16 cellular contexts compared by ENCODE assay signal in genomic region chr9:127092041-127092608, GRCh38. TPM values are rescaled to one million over a fixed set of nuclear protein-coding genes. Genes with fewer than 3 reads are reported as not detected.
DNase-seq lines count a peak whose midpoint lies in the region; ATAC-seq, FAIRE-seq and TF ChIP-seq lines count a peak whose summit lies in the region.
"Had no signal": no experiment of that assay in that cellular context is flagged by ENCODE, and none has a peak within 500 bp of the region (broad histone marks: within the 10 kb centered on the region; RNA-seq: fewer than 3 reads in every experiment).

No MANE protein-coding gene starts in this region.

- peak overlapping the region in 3 of 6 donors; percentile 37 to 59 (median 42) for H3K27ac Mint-ChIP-seq in immature natural killer cell
- H3K27ac Mint-ChIP-seq in stimulated activated effector memory CD8-positive, alpha-beta T cell treated with anti-CD3 and anti-CD28 coated beads, Interleukin-12 subunit alpha, Interleukin-12 subunit beta, amount 100 ng/mL, for 72 hours = no peak overlapping the region
- H3K27ac Mint-ChIP-seq: CD14-positive monocyte had no signal

- RAD21 ChIA-PET in GM12878 (lab: Charles Lee; ENCODE audit: unreplicated experiment) = no interaction called here

- no peak overlapping the region for H2AFZ ChIP-seq in GM12878 (ENCODE audit: control insufficient read depth, low read depth, low read length)

- peaks cover 4 to 7% (median 4%) of the 10 kb centered on the region in 3 donors for H3K27me3 Mint-ChIP-seq in immature natural killer cell (ENCODE audit: low read depth in 3 of 3)

- H3K36me3 Mint-ChIP-seq in immature natural killer cell = peaks cover 0 to 6% (median 5%) of the 10 kb centered on the region in 3 donors
- H3K36me3 Mint-ChIP-seq in stimulated activated effector memory CD8-positive, alpha-beta T cell treated with anti-CD3 and anti-CD28 coated beads, Interleukin-12 subunit alpha, Interleukin-12 subunit beta, amount 100 ng/mL, for 72 hours = no peaks in the 10 kb centered on the region
- H3K36me3 Mint-ChIP-seq: CD14-positive monocyte had no signal

- no peak overlapping the region for H3K4me3 ChIP-seq in GM12878
- H3K4me3 ChIP-seq in mucosa of descending colon = no peak overlapping the region
- H3K4me3 ChIP-seq: A549 had no signal

- TF ChIP-seq EP300 in GM12878 (IDR thresholded peaks at IDR 0.05; ENCODE audit: borderline replicate concordance in 1 of 2, control insufficient read depth in 1 of 2, low read depth in 2 of 2, low read length in 2 of 2) = no peak

- no peaks in the 10 kb centered on the region for H3K27me3 ChIP-seq in GM12878 (replicated peaks in 1 of 2; ENCODE audit: control insufficient read depth in 2 of 2, insufficient read depth in 2 of 2, low read length in 1 of 2)

- TF ChIP-seq RAD21 in GM12878 (IDR thresholded peaks at IDR 0.05; ENCODE audit: insufficient read depth, low read depth, low read length) = no peak

- no peak for FAIRE-seq in GM12878 (lab: Jason Lieb, UNC)
- FAIRE-seq: A549, GM18507, GM19239 had no signal

- no peaks in the 10 kb centered on the region for H3K36me3 ChIP-seq in GM12878 (ENCODE audit: control insufficient read depth in 2 of 2, insufficient read depth in 2 of 2, low read length in 1 of 2)
- no peaks in the 10 kb centered on the region for H3K36me3 ChIP-seq in mucosa of descending colon (ENCODE audit: low read depth)

- no peak for TF ChIP-seq POLR2A in GM12878 (IDR thresholded peaks at IDR 0.05; ENCODE audit: low read depth, low read length)

- 56% methylated on average over 11 of the region's 11 CpGs for WGBS in GM12878 (ENCODE audit: insufficient coverage, insufficient replicate concordance, low lambda C conversion rate, missing lambda C conversion rate)

- H3K79me2 ChIP-seq in GM12878 (ENCODE audit: control insufficient read depth, insufficient read depth, low read length) = no peaks in the 10 kb centered on the region

- H3K27ac ChIP-seq in GM12878 (ENCODE audit: control insufficient read depth, insufficient read depth) = no peak overlapping the region
- H3K27ac ChIP-seq: A549 had no signal

- no peak overlapping the region for H3K9ac ChIP-seq in GM12878 (ENCODE audit: control insufficient read depth, insufficient read depth, low read length)

- H3K4me2 ChIP-seq in GM12878 (ENCODE audit: control insufficient read depth, insufficient read depth) = no peak overlapping the region
- H3K4me2 ChIP-seq: A549 had no signal

- ATAC-seq in GM12878 (peak; percentile 73), GM19328 (IDR thresholded peaks at IDR 0.05; ENCODE audit: unreplicated experiment) (no peak), mucosa of descending colon (no peak)
- peak; percentile 76 for ATAC-seq in stimulated activated effector memory CD8-positive, alpha-beta T cell treated with anti-CD3 and anti-CD28 coated beads, Interleukin-12 subunit alpha, Interleukin-12 subunit beta, amount 100 ng/mL, for 72 hours
- ATAC-seq: A549 had no signal

- intact Hi-C loops in GM12878 (cut with micrococcal nuclease; ENCODE audit: unreplicated experiment) (no loop called here), mucosa of descending colon (cut with DNase I, micrococcal nuclease) (no loop called here)

- POLR2A ChIA-PET in GM12878 (lab: Charles Lee) = interaction anchor here (0.6 to 1.9 kb wide), 3 partner anchors 10 to 364 kb away, joined by 3 to 6 read pairs (median 5); no protein-coding TSS in a partner anchor

- no peak for TF ChIP-seq CTCF in GM12878 (IDR thresholded peaks at IDR 0.05 in 2 of 3, conservative IDR thresholded peaks at IDR 0.05 in 1 of 3; ENCODE audit: control insufficient read depth in 2 of 3, extremely low read depth in 1 of 3, insufficient read depth in 1 of 3, low read depth in 3 of 3, low read length in 3 of 3)
- no peak for TF ChIP-seq CTCF in mucosa of descending colon (IDR thresholded peaks at IDR 0.05)

- BruUV-seq in GM12878 (replicated peaks; lab: Mats Ljungman, UMichigan) = no TSS peak

- peaks cover 8 to 9% of the 10 kb centered on the region in 2 donors for H3K4me1 Mint-ChIP-seq in immature natural killer cell
- H3K4me1 Mint-ChIP-seq in stimulated activated effector memory CD8-positive, alpha-beta T cell treated with anti-CD3 and anti-CD28 coated beads, Interleukin-12 subunit alpha, Interleukin-12 subunit beta, amount 100 ng/mL, for 72 hours = peaks cover 12% of the 10 kb centered on the region
- H3K4me1 Mint-ChIP-seq: CD14-positive monocyte had no signal

- H3K4me1 ChIP-seq in GM12878 (ENCODE audit: control insufficient read depth, insufficient read depth, low read length) (no peaks in the 10 kb centered on the region), mucosa of descending colon (ENCODE audit: low read depth) (no peaks in the 10 kb centered on the region)
- H3K4me1 ChIP-seq: A549, Caco-2 had no signal

- DNase-seq in HT1080 (ENCODE audit: low read depth) (peak; percentile 62), GM12878 (ENCODE audit: low read depth, low spot score) (no peak), immature natural killer cell (peak in 2 of 3 donors; percentile 22 to 39), A172 (ENCODE audit: low spot score) (no peak), NCI-H1417 treated with DMSO at 0.1 percent for 48 hours (lab: John Stamatoyannopoulos, UW) (no peak), mucosa of descending colon (no peak)
- no peak for DNase-seq in stimulated activated effector memory CD8-positive, alpha-beta T cell treated with anti-CD3 and anti-CD28 coated beads, Interleukin-12 subunit alpha, Interleukin-12 subunit beta, amount 100 ng/mL, for 72 hours (ENCODE audit: low spot score in 2 of 2)
- DNase-seq: Caco-2, NCI-H1436 treated with DMSO at 0.1 percent for 48 hours, NCI-H2081, NCI-H524 had no signal

- no peak overlapping the region for H3K4me3 Mint-ChIP-seq in immature natural killer cell
- no peak overlapping the region for H3K4me3 Mint-ChIP-seq in stimulated activated effector memory CD8-positive, alpha-beta T cell treated with anti-CD3 and anti-CD28 coated beads, Interleukin-12 subunit alpha, Interleukin-12 subunit beta, amount 100 ng/mL, for 72 hours
- H3K4me3 Mint-ChIP-seq: CD14-positive monocyte had no signal

- H4K20me1 ChIP-seq in GM12878 (ENCODE audit: control insufficient read depth, insufficient read depth) = no peaks in the 10 kb centered on the region

- no peaks in the 10 kb centered on the region for H3K9me3 Mint-ChIP-seq in immature natural killer cell
- no peaks in the 10 kb centered on the region for H3K9me3 Mint-ChIP-seq in stimulated activated effector memory CD8-positive, alpha-beta T cell treated with anti-CD3 and anti-CD28 coated beads, Interleukin-12 subunit alpha, Interleukin-12 subunit beta, amount 100 ng/mL, for 72 hours
- H3K9me3 Mint-ChIP-seq: CD14-positive monocyte had no signal

- SMC1A ChIA-PET in GM12878 (lab: Charles Lee; ENCODE audit: uncharacterized antibody, unreplicated experiment) = interaction anchor here (1.3 kb wide), 1 partner anchor 108 kb away, joined by 3 read pairs; no protein-coding TSS in a partner anchor

- in situ Hi-C loops in GM12878 (cut with MboI) = no loop called here

- H3K9me3 ChIP-seq in GM12878 (replicated peaks; ENCODE audit: control insufficient read depth, insufficient read depth, low read length) = no peaks in the 10 kb centered on the region
- no peaks in the 10 kb centered on the region for H3K9me3 ChIP-seq in mucosa of descending colon
- H3K9me3 ChIP-seq: A549, Caco-2 had no signal

- CTCF ChIA-PET in GM12878 (lab: Yijun Ruan, JAX) = interaction anchor here (0.7 kb wide), 1 partner anchor 33 kb away, joined by 3 read pairs; no protein-coding TSS in a partner anchor

TF ChIP-seq in GM12878, 131 proteins besides CTCF, POLR2A, EP300 and RAD21 (continues in another document):
- TF ChIP-seq EED (IDR thresholded peaks at IDR 0.05; ENCODE audit: low read depth) (peak; percentile 27; the same call in 1 of the 2 replicates), SKIL (IDR thresholded peaks at IDR 0.05; ENCODE audit: low read depth, poor library complexity, severe bottlenecking) (no peak), CBX5 (IDR thresholded peaks at IDR 0.05; ENCODE audit: low read depth) (no peak)

RNA-seq across cellular contexts. Expression of gene ANGPTL2, which starts 30.3 kb away (rescaled TPM):
- total RNA-seq in HT1080 (2014; rRNA removed; shearing (Covaris generic)) = 5.0 and 5.2 TPM in 2 replicates
- 0.16 and 0.37 TPM in 2 replicates for polyA plus RNA-seq in HT1080 (2015; cell fraction: cytosol; rRNA removed)
- 0.36 and 0.94 TPM in 2 replicates for polyA plus RNA-seq in HT1080 (2015; cell fraction: nucleus; rRNA removed)
- 16.3 and 18.6 TPM in 2 replicates for total RNA-seq in GM12878 (2013; cell fraction: nucleolus; rRNA removed)
- 0.71 and 1.1 TPM in 2 replicates for total RNA-seq in GM12878 (2014; rRNA removed)
- total RNA-seq in GM12878 (2014; rRNA removed; fragmentation: Illumina TruSeq; extraction: Trizol) = 0.49 and 0.55 TPM in 2 replicates
- total RNA-seq in GM12878 (2021) = 1.6 TPM in 2 replicates
- polyA plus RNA-seq in GM12878 (2011; ENCODE audit: low read depth) = not detected
- polyA plus RNA-seq in GM12878 (2011; rRNA removed) = not detected in 2 replicates
- 0.03 TPM in 1 of 2 replicates, not detected in the other for polyA plus RNA-seq in GM12878 (2011; cell fraction: cytosol; rRNA removed)
- polyA plus RNA-seq in GM12878 (2011; cell fraction: nucleus; rRNA removed) = 0.04 TPM in 1 of 2 replicates, not detected in the other
- polyA plus RNA-seq in GM12878 (2012) = 0.04 and 0.14 TPM in 2 replicates
- polyA plus RNA-seq in GM12878 (2014; fragmentation: Illumina TruSeq; extraction: Trizol) = 1.2 and 2.6 TPM in 2 replicates
- under 1 TPM; 0.13 to 0.38 TPM for polyA plus RNA-seq in GM12878 (2014; fragmentation: Nextera tagmentation; extraction: Ambion mirVana)
- 0.75 and 0.87 TPM in 2 replicates for polyA plus RNA-seq in GM12878 (2014; rRNA removed)
- polyA plus RNA-seq in GM12878 (2016; fragmentation: Nextera tagmentation; extraction: Ambion mirVana) = under 1 TPM; 0.76 to 0.82 TPM
- polyA minus RNA-seq in GM12878 (2011; rRNA and poly(A)+ RNA removed) = not detected in 2 replicates
- polyA minus RNA-seq in GM12878 (2011; cell fraction: cytosol; rRNA and poly(A)+ RNA removed) = not detected in 2 replicates
- polyA minus RNA-seq in GM12878 (2011; cell fraction: nucleus; rRNA and poly(A)+ RNA removed) = not detected in 2 replicates
- not detected for polyA plus RNA-seq in immature natural killer cell
- 0.17 and 0.43 TPM in 2 replicates for total RNA-seq in A172 (2014; rRNA removed; shearing (Covaris generic))
- total RNA-seq in mucosa of descending colon = 10 to 100 TPM in 2 of 3 donors, 1 to 10 TPM in 1; 4.1 to 50.9 (median 11.6) TPM
- total RNA-seq: Caco-2 had no signal
- polyA plus RNA-seq: CD14-positive monocyte had no signal

Comparison
In these comparisons a context has a peak if more than half of its experiments do, and no peak if none do; other contexts are left out.
1. DNase-seq: peak in HT1080 (single experiment) and immature natural killer cell (2 of 3); none in GM12878 (single experiment), stimulated activated effector memory CD8-positive, alpha-beta T cell treated with anti-CD3 and anti-CD28 coated beads, Interleukin-12 subunit alpha, Interleukin-12 subunit beta, amount 100 ng/mL, for 72 hours (0 of 2), A172 (single experiment), NCI-H1417 treated with DMSO at 0.1 percent for 48 hours (single experiment) and mucosa of descending colon (0 of 3).
2. ATAC-seq: peak in GM12878 (single experiment) and stimulated activated effector memory CD8-positive, alpha-beta T cell treated with anti-CD3 and anti-CD28 coated beads, Interleukin-12 subunit alpha, Interleukin-12 subunit beta, amount 100 ng/mL, for 72 hours (single experiment); none in GM19328 (single experiment) and mucosa of descending colon (single experiment).